25 cellular contexts compared by ENCODE assay signal in the genomic region with DNA sequence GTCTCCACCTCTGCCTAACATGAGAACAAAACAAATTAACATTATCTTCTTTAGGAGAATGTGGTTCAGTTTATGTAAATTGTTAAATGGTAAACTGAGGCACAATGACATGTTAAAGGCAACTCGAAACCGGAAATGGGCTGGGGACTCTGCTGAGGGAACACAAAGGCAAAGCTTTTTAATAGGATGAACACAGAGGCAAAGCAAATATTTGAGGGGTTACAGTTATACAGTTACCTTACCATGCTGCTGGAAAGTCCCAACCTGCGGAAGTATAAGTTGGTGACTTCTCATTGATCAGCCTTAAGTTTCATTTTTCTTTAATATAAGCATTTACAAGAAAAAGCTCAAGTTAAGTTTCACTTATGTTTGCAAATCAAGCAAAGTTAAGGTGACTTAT.
"Had no signal": no experiment of that assay in that cellular context is flagged by ENCODE, and none has a peak within 500 bp of the region (broad histone marks: within the 10 kb centered on the region; RNA-seq: fewer than 3 reads in every experiment).

No MANE protein-coding gene starts in this region.

- ATAC-seq: activated T-cell treated with anti-CD3 and anti-CD28 coated beads, Interleukin-2, amount 50 U/mL, for 4 hours; effector memory CD8-positive, alpha-beta T cell; esophagus mucosa; left lobe of liver; lower lobe of right lung; right cardiac atrium; stimulated activated naive CD8-positive, alpha-beta T cell treated with anti-CD3 and anti-CD28 coated beads, Interleukin-15, Interleukin-2, amounts not matched to agents 100 U/mL and 50 U/mL, for 24 hours had no signal

- H3K27ac ChIP-seq: colonic mucosa, dorsolateral prefrontal cortex, hepatocyte, lower lobe of right lung, parathyroid adenoma, upper lobe of left lung had no signal

- H3K4me3 Mint-ChIP-seq: activated CD4-positive, alpha-beta T cell treated with anti-CD3 and anti-CD28 coated beads, Interleukin-2, amount 10 ng/mL, durations not matched to agents 7 days and 5 days; activated naive CD8-positive, alpha-beta T cell treated with anti-CD3 and anti-CD28 coated beads, Interleukin-2, amount 10 ng/mL, durations not matched to agents 7 days and 5 days; activated T-cell treated with anti-CD3 and anti-CD28 coated beads, Interleukin-2, amount 50 U/mL, for 4 hours; effector memory CD8-positive, alpha-beta T cell; immature natural killer cell; naive B cell had no signal

- H3K4me1 ChIP-seq: colonic mucosa, lower lobe of right lung, parathyroid adenoma, upper lobe of left lung had no signal

- H3K27ac Mint-ChIP-seq: activated CD4-positive, alpha-beta T cell treated with anti-CD3 and anti-CD28 coated beads, Interleukin-2, amount 10 ng/mL, durations not matched to agents 7 days and 5 days; activated naive CD8-positive, alpha-beta T cell treated with anti-CD3 and anti-CD28 coated beads, Interleukin-2, amount 10 ng/mL, durations not matched to agents 7 days and 5 days; activated T-helper 2 cell treated with anti-CD3 and anti-CD28 coated beads, Interferon-gamma antibody, Interleukin-2, Interleukin-4, amounts not matched to agents 10 μg/mL and 5 μg/mL and 100 μg/mL, durations not matched to agents 14 hours and 24 hours and 36 hours; effector memory CD8-positive, alpha-beta T cell; immature natural killer cell; naive B cell had no signal

- DNase-seq: activated CD4-positive, alpha-beta T cell treated with anti-CD3 and anti-CD28 coated beads, Interleukin-2, amount 10 ng/mL, durations not matched to agents 7 days and 5 days; activated CD4-positive, CD25-positive, alpha-beta regulatory T cell treated with anti-CD3 and anti-CD28 coated beads, Interleukin-2, amount 50 U/mL, for 72 hours; activated CD8-positive, alpha-beta memory T cell treated with anti-CD3 and anti-CD28 coated beads, Interleukin-2, amount 50 U/mL, for 4 hours; activated naive CD4-positive, alpha-beta T cell treated with Interleukin-2 at 50 U/mL for 16 hours; activated naive CD8-positive, alpha-beta T cell treated with anti-CD3 and anti-CD28 coated beads, Interleukin-2, amount 10 ng/mL, durations not matched to agents 7 days and 5 days; activated T-cell treated with anti-CD3 and anti-CD28 coated beads, Interleukin-2, amount 50 U/mL, for 4 hours; amygdala; colonic mucosa; dorsolateral prefrontal cortex; effector memory CD8-positive, alpha-beta T cell; foreskin melanocyte; immature natural killer cell; lower lobe of right lung; mesendoderm; naive B cell; nucleus accumbens; right cardiac atrium; stimulated activated CD4-positive, alpha-beta T cell treated with anti-CD3 and anti-CD28 coated beads, Interleukin-4, amount 100 ng/mL, for 24 hours; stimulated activated naive CD8-positive, alpha-beta T cell treated with anti-CD3 and anti-CD28 coated beads, Interleukin-15, Interleukin-2, amounts not matched to agents 100 U/mL and 50 U/mL, for 24 hours; upper lobe of left lung had no signal

- H3K27me3 Mint-ChIP-seq: activated CD4-positive, alpha-beta T cell treated with anti-CD3 and anti-CD28 coated beads, Interleukin-2, amount 10 ng/mL, durations not matched to agents 7 days and 5 days; activated naive CD8-positive, alpha-beta T cell treated with anti-CD3 and anti-CD28 coated beads, Interleukin-2, amount 10 ng/mL, durations not matched to agents 7 days and 5 days; effector memory CD8-positive, alpha-beta T cell had no signal

- H3K4me3 ChIP-seq: colonic mucosa, dorsolateral prefrontal cortex, hepatocyte, lower lobe of right lung, upper lobe of left lung had no signal

- H3K4me1 Mint-ChIP-seq: activated CD4-positive, alpha-beta T cell treated with anti-CD3 and anti-CD28 coated beads, Interleukin-2, amount 10 ng/mL, durations not matched to agents 7 days and 5 days; immature natural killer cell; naive B cell had no signal

- H3K36me3 Mint-ChIP-seq: activated naive CD8-positive, alpha-beta T cell treated with anti-CD3 and anti-CD28 coated beads, Interleukin-2, amount 10 ng/mL, durations not matched to agents 7 days and 5 days; immature natural killer cell; naive B cell had no signal

- H3K36me3 ChIP-seq: colonic mucosa, lower lobe of right lung, upper lobe of left lung had no signal

- H3K27me3 ChIP-seq: colonic mucosa, dorsolateral prefrontal cortex, hepatocyte, upper lobe of left lung had no signal

- H3K9me3 Mint-ChIP-seq: activated CD4-positive, alpha-beta T cell treated with anti-CD3 and anti-CD28 coated beads, Interleukin-2, amount 10 ng/mL, durations not matched to agents 7 days and 5 days; activated naive CD8-positive, alpha-beta T cell treated with anti-CD3 and anti-CD28 coated beads, Interleukin-2, amount 10 ng/mL, durations not matched to agents 7 days and 5 days; activated T-helper 2 cell treated with anti-CD3 and anti-CD28 coated beads, Interferon-gamma antibody, Interleukin-2, Interleukin-4, amounts not matched to agents 10 μg/mL and 5 μg/mL and 100 μg/mL, durations not matched to agents 14 hours and 24 hours and 36 hours had no signal

- H3K9me3 ChIP-seq: colonic mucosa, lower lobe of right lung, upper lobe of left lung had no signal
